8 cellular contexts compared by ENCODE assay signal in the genomic region with DNA sequence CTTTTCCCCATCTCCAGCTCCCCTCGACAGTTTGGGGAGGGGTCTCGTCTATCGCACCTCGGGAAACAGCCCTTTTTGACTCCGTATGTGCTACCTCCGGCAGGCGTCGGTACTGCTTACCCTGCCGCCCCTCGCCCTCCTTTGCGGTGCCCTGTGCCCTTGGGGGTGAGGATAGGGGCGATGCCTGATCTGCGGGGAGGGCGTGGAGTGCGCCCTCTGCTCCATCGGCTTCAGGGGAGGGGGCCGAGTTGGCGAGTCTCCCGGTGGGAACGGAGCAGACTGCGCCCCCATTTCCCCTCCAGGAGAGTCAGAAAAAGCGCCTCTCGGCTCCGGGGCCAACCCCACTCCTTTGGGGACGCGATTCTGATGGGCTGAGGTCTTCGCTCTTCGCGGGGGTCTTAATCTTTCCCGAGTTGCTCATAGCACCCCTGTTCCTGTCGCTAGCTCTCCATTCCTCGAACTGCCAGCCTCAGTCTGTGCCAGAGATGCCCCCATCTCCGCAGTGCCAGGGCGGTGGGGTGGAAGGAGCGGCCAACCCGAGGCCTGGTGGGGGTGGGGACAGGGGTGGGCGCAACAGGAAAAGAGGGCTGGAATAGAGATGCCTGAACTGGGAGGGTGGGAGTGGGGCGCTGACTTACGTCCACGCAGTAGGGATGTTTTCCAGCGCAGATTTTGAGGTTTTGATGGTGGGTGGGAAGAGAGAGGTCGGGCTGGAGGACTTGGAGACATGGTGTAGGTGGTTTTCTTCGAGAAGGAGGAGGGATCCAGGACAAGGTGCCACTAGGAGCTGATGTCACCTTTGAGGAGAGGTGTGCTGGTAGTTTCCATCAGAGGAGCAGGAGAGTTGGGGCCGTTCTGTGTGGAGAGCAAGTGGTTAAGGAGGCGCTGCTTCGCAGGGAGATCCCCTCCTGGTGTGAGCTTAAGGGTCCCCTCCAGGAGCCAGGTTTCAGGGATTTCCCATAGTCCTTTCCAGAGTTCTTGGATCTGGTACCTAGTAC. TPM values are rescaled to one million over a fixed set of nuclear protein-coding genes. Genes with fewer than 3 reads are reported as not detected.
DNase-seq lines count a peak whose midpoint lies in the region; ATAC-seq lines count a peak whose summit lies in the region.

No MANE protein-coding gene starts in this region.

- H3K9me3 Mint-ChIP-seq in activated naive CD8-positive, alpha-beta T cell treated with anti-CD3 and anti-CD28 coated beads, Interleukin-2, amount 50 U/mL, for 24 hours: peaks cover 8% of the 10 kb centered on the region
- H3K9me3 Mint-ChIP-seq in immature natural killer cell: no peaks in the 10 kb centered on the region

- peak overlapping the region; percentile 60 to 69 for H3K9ac ChIP-seq in stomach smooth muscle (ENCODE audit: low read length in 2 of 2)

- peaks cover 32% of the 10 kb centered on the region for H3K4me1 ChIP-seq in stomach smooth muscle (ENCODE audit: control insufficient read depth, insufficient read depth, low read length)

- H3K27me3 Mint-ChIP-seq in activated naive CD8-positive, alpha-beta T cell treated with anti-CD3 and anti-CD28 coated beads, Interleukin-2, amount 50 U/mL, for 24 hours: peaks cover 17% of the 10 kb centered on the region
- H3K27me3 Mint-ChIP-seq in immature natural killer cell (ENCODE audit: low read depth in 3 of 3): peaks cover 0 to 5% (median 5%) of the 10 kb centered on the region in 3 donors

- H3K27ac Mint-ChIP-seq in activated naive CD8-positive, alpha-beta T cell treated with anti-CD3 and anti-CD28 coated beads, Interleukin-2, amount 50 U/mL, for 24 hours: peak overlapping the region; percentile 32
- H3K27ac Mint-ChIP-seq in immature natural killer cell: peak overlapping the region in 4 of 6 donors; percentile 15 to 79 (median 54)

- H3K4me3 ChIP-seq in stomach smooth muscle (ENCODE audit: low read length in 2 of 2): peak overlapping the region; percentile 87 to 93

- no peak overlapping the region for H3K27ac ChIP-seq in stomach smooth muscle (ENCODE audit: low read length)

- peak; percentile 47 for ATAC-seq in GM18511 (IDR thresholded peaks at IDR 0.05; ENCODE audit: unreplicated experiment)
- peak; percentile 20 for ATAC-seq in HG03108 (IDR thresholded peaks at IDR 0.05; ENCODE audit: unreplicated experiment)
- peak; percentile 17 for ATAC-seq in activated naive CD8-positive, alpha-beta T cell treated with anti-CD3 and anti-CD28 coated beads, Interleukin-2, amount 50 U/mL, for 24 hours
- ATAC-seq in GM18861 (IDR thresholded peaks at IDR 0.05; ENCODE audit: unreplicated experiment): no peak

- peaks cover 11% of the 10 kb centered on the region for H3K4me1 Mint-ChIP-seq in activated naive CD8-positive, alpha-beta T cell treated with anti-CD3 and anti-CD28 coated beads, Interleukin-2, amount 50 U/mL, for 24 hours
- peaks cover 20 to 21% of the 10 kb centered on the region in 2 donors for H3K4me1 Mint-ChIP-seq in immature natural killer cell

- peak overlapping the region; percentile 79 for H3K4me3 Mint-ChIP-seq in activated naive CD8-positive, alpha-beta T cell treated with anti-CD3 and anti-CD28 coated beads, Interleukin-2, amount 50 U/mL, for 24 hours
- peak overlapping the region; percentile 75 to 84 (median 78) for H3K4me3 Mint-ChIP-seq in immature natural killer cell

- peaks cover 10 to 15% of the 10 kb centered on the region in 2 donors for H3K36me3 ChIP-seq in stomach smooth muscle (ENCODE audit: control insufficient read depth in 2 of 2, insufficient read depth in 2 of 2, low read length in 2 of 2)

- peak; percentile 18 for DNase-seq in activated naive CD8-positive, alpha-beta T cell treated with anti-CD3 and anti-CD28 coated beads, Interleukin-2, amount 50 U/mL, for 24 hours
- DNase-seq in immature natural killer cell (no peak), T-helper 9 cell (no peak)
- no peak for DNase-seq in stimulated activated CD4-positive, alpha-beta T cell treated with anti-CD3 and anti-CD28 coated beads, Interleukin-2, amount 100 ng/mL, for 24 hours

- H3K9me3 ChIP-seq in stomach smooth muscle (ENCODE audit: control insufficient read depth in 2 of 2, low read length in 2 of 2): no peaks in the 10 kb centered on the region

- H3K36me3 Mint-ChIP-seq in activated naive CD8-positive, alpha-beta T cell treated with anti-CD3 and anti-CD28 coated beads, Interleukin-2, amount 50 U/mL, for 24 hours (ENCODE audit: low read depth): peaks cover 24% of the 10 kb centered on the region
- peaks cover 0 to 9% (median 4%) of the 10 kb centered on the region in 3 donors for H3K36me3 Mint-ChIP-seq in immature natural killer cell

- H3K27me3 ChIP-seq in stomach smooth muscle (ENCODE audit: control insufficient read depth in 1 of 2, insufficient read depth in 2 of 2, low read length in 2 of 2): no peaks in the 10 kb centered on the region

RNA-seq across cellular contexts. Expression of gene PPFIA4, which starts 0.7 kb away (rescaled TPM):
- not detected for polyA plus RNA-seq in immature natural killer cell

RNA-seq across cellular contexts. Expression of gene TMEM183A, which starts 19.8 kb away (rescaled TPM):
- polyA plus RNA-seq in immature natural killer cell: 10 to 100 TPM; 55.0 to 83.2 (median 64.2) TPM

RNA-seq across cellular contexts. Expression of gene MYOG, which starts 58.8 kb away (rescaled TPM):
- not detected for polyA plus RNA-seq in immature natural killer cell

RNA-seq across cellular contexts. Expression of gene CYB5R1, which starts 59.9 kb away (rescaled TPM):
- 10 to 100 TPM; 34.6 to 51.0 (median 48.1) TPM for polyA plus RNA-seq in immature natural killer cell
